In genomic region chr17:6495450-6496115, GRCh38 we compare ENCODE assay signal across 1 cellular context.
TF ChIP-seq lines count a peak whose summit lies in the region.

No MANE protein-coding gene starts in this region.

TF ChIP-seq in HCT116, 20 proteins besides CTCF, POLR2A, EP300 and RAD21 (continued from another document):
- no peak for TF ChIP-seq REST (IDR thresholded peaks at IDR 0.05; ENCODE audit: low read depth)
- TF ChIP-seq SRF (IDR thresholded peaks at IDR 0.05; ENCODE audit: low read depth), result no peak
- TF ChIP-seq POLR2AphosphoS5 (IDR thresholded peaks at IDR 0.05; ENCODE audit: low read depth, low read length), result no peak
- TF ChIP-seq ZNF274 (IDR thresholded peaks at IDR 0.05; ENCODE audit: low read depth, low read length), result no peak
- TF ChIP-seq EZH2 (IDR thresholded peaks at IDR 0.05), result no peak
TF ChIP-seq in HCT116: peak in this region for 0.
